In genomic region chr1:243739335-243740003, GRCh38 we compare ENCODE assay signal across 22 cellular contexts.
DNase-seq lines count a peak whose midpoint lies in the region; ATAC-seq and TF ChIP-seq lines count a peak whose summit lies in the region.
"Had no signal": no experiment of that assay in that cellular context is flagged by ENCODE, and none has a peak within 500 bp of the region (broad histone marks: within the 10 kb centered on the region; RNA-seq: fewer than 3 reads in every experiment).

No MANE protein-coding gene starts in this region.

- H3K9ac ChIP-seq in iPS-20b (ENCODE audit: low read depth, low read length) = peak overlapping the region; percentile 49; the same call in 1 of the 2 replicates

- 64 to 76% methylated on average over 3 of the region's 3 CpGs for WGBS in upper lobe of left lung, 2 donors

- no peak for TF ChIP-seq POLR2A in upper lobe of left lung (IDR thresholded peaks at IDR 0.05)

- no peaks in the 10 kb centered on the region for H3K9me3 Mint-ChIP-seq in activated T-cell treated with anti-CD3 and anti-CD28 coated beads, Interleukin-2, amount 50 U/mL, for 72 hours
- H3K9me3 Mint-ChIP-seq in brain = peaks cover 6 to 16% (median 15%) of the 10 kb centered on the region in 5 experiments
- H3K9me3 Mint-ChIP-seq: naive thymus-derived CD8-positive, alpha-beta T cell; stimulated activated memory B cell treated with anti-CD40 and anti-IgM and Interleukin-4, amounts not matched to agents 10 μg/mL and 1 μg/mL and 100 μg/mL, for 72 hours had no signal

- in situ Hi-C loops in GM13976 (cut with MboI; ENCODE audit: low sequenced_read_pairs, unreplicated experiment) = loop anchor here (25.0 kb wide), 2 partner anchors 402 to 523 kb away; no protein-coding TSS in a partner anchor

- H3K9me3 ChIP-seq in iPS-20b (ENCODE audit: insufficient read depth, low read depth, low read length) (no peaks in the 10 kb centered on the region), upper lobe of left lung (no peaks in the 10 kb centered on the region)
- H3K9me3 ChIP-seq: gastroesophageal sphincter, MG63, psoas muscle, thyroid gland had no signal

- no peaks in the 10 kb centered on the region for H3K4me1 Mint-ChIP-seq in activated T-cell treated with anti-CD3 and anti-CD28 coated beads, Interleukin-2, amount 50 U/mL, for 72 hours (ENCODE audit: low read depth)
- H3K4me1 Mint-ChIP-seq in brain = peaks cover 66% of the 10 kb centered on the region

- ATAC-seq in activated T-cell treated with anti-CD3 and anti-CD28 coated beads, Interleukin-2, amount 50 U/mL, for 72 hours (replicated peaks in 1 of 2) = no peak
- no peak for ATAC-seq in upper lobe of left lung (ENCODE audit: low FRiP score in 2 of 2)
- ATAC-seq: gastroesophageal sphincter; naive thymus-derived CD8-positive, alpha-beta T cell; psoas muscle; stimulated activated memory B cell treated with anti-CD40 and anti-IgM and Interleukin-4, amounts not matched to agents 10 μg/mL and 1 μg/mL and 100 μg/mL, for 72 hours had no signal

- H3K36me3 ChIP-seq in iPS-20b (ENCODE audit: insufficient read depth, low read depth, low read length) = no peaks in the 10 kb centered on the region
- H3K36me3 ChIP-seq in upper lobe of left lung = no peaks in the 10 kb centered on the region
- H3K36me3 ChIP-seq: gastroesophageal sphincter, MG63, thyroid gland had no signal

- peak overlapping the region; percentile 47 for H3K27ac Mint-ChIP-seq in activated T-cell treated with anti-CD3 and anti-CD28 coated beads, Interleukin-2, amount 50 U/mL, for 72 hours
- H3K27ac Mint-ChIP-seq in brain = peak overlapping the region; percentile 63 to 92 (median 90)
- H3K27ac Mint-ChIP-seq: B cell; stimulated activated memory B cell treated with anti-CD40 and anti-IgM and Interleukin-4, amounts not matched to agents 10 μg/mL and 1 μg/mL and 100 μg/mL, for 72 hours had no signal

- H3K27me3 Mint-ChIP-seq in activated T-cell treated with anti-CD3 and anti-CD28 coated beads, Interleukin-2, amount 50 U/mL, for 72 hours (ENCODE audit: low read depth) = no peaks in the 10 kb centered on the region
- no peaks in the 10 kb centered on the region for H3K27me3 Mint-ChIP-seq in brain
- H3K27me3 Mint-ChIP-seq: B cell; naive thymus-derived CD8-positive, alpha-beta T cell; stimulated activated memory B cell treated with anti-CD40 and anti-IgM and Interleukin-4, amounts not matched to agents 10 μg/mL and 1 μg/mL and 100 μg/mL, for 72 hours had no signal

- TF ChIP-seq EP300 in upper lobe of left lung (IDR thresholded peaks at IDR 0.05) = no peak

- DNase-seq in activated T-cell treated with anti-CD3 and anti-CD28 coated beads, Interleukin-2, amount 50 U/mL, for 72 hours = no peak
- no peak for DNase-seq in activated T-cell treated with anti-CD3 and anti-CD28 coated beads, Interleukin-2, amount 50 U/mL, for 1 hour
- DNase-seq in renal cortical epithelial cell (ENCODE audit: low read depth) (peak; percentile 13), middle frontal gyrus (ENCODE audit: extremely low spot score, low spot score) (no peak), upper lobe of left lung (no peak), GM13976 (ENCODE audit: low spot score) (no peak)
- DNase-seq: activated CD4-positive, alpha-beta T cell treated with anti-CD3 and anti-CD28 coated beads for 48 hours; activated naive CD4-positive, alpha-beta T cell; cortex of kidney; MG63; naive thymus-derived CD8-positive, alpha-beta T cell; NCI-H1694 treated with DMSO at 0.1 percent for 48 hours; psoas muscle; thyroid gland had no signal

- no peak overlapping the region for H3K4me3 Mint-ChIP-seq in activated T-cell treated with anti-CD3 and anti-CD28 coated beads, Interleukin-2, amount 50 U/mL, for 72 hours
- peak overlapping the region in 2 of 5 experiments; percentile 4 to 35 for H3K4me3 Mint-ChIP-seq in brain
- H3K4me3 Mint-ChIP-seq: B cell; naive thymus-derived CD8-positive, alpha-beta T cell; stimulated activated memory B cell treated with anti-CD40 and anti-IgM and Interleukin-4, amounts not matched to agents 10 μg/mL and 1 μg/mL and 100 μg/mL, for 72 hours had no signal

- TF ChIP-seq CTCF in brain (conservative IDR thresholded peaks at IDR 0.05) (no peak), upper lobe of left lung (IDR thresholded peaks at IDR 0.05) (no peak), GM13976 (IDR thresholded peaks at IDR 0.05; ENCODE audit: borderline replicate concordance, control extremely low read depth, extremely low read depth, insufficient read depth, missing control alignments) (no peak)

- peaks cover 46% of the 10 kb centered on the region; the same call in 1 of the 2 replicates for H3K4me1 ChIP-seq in iPS-20b (ENCODE audit: insufficient read depth, low read length)
- peaks cover 0 to 15% (median 6%) of the 10 kb centered on the region in 4 donors for H3K4me1 ChIP-seq in upper lobe of left lung

- H3K4me3 ChIP-seq in iPS-20b (ENCODE audit: low read length) (peak overlapping the region; percentile 32; the same call in 1 of the 2 replicates), upper lobe of left lung (no peak overlapping the region)
- H3K4me3 ChIP-seq: gastroesophageal sphincter, lung, MG63, psoas muscle, thyroid gland had no signal

- peaks cover 0 to 1% of the 10 kb centered on the region in 2 donors for H3K36me3 Mint-ChIP-seq in activated T-cell treated with anti-CD3 and anti-CD28 coated beads, Interleukin-2, amount 50 U/mL, for 72 hours (ENCODE audit: insufficient read depth in 2 of 2)
- peaks cover 20% of the 10 kb centered on the region for H3K36me3 Mint-ChIP-seq in brain

- peak overlapping the region; percentile 80 for H3K27ac ChIP-seq in iPS-20b (ENCODE audit: low read length)
- no peak overlapping the region for H3K27ac ChIP-seq in upper lobe of left lung
- H3K27ac ChIP-seq: 22Rv1, epithelial cell of prostate, gastroesophageal sphincter, psoas muscle, thyroid gland had no signal

- H3K27me3 ChIP-seq in iPS-20b (ENCODE audit: insufficient read depth, low read length) = no peaks in the 10 kb centered on the region
- no peaks in the 10 kb centered on the region for H3K27me3 ChIP-seq in upper lobe of left lung
- H3K27me3 ChIP-seq: gastroesophageal sphincter, MG63, thyroid gland had no signal
